ENCODE assay signal across 1 cellular context in genomic region chr21:41974752-41975053, GRCh38.
TF ChIP-seq lines count a peak whose summit lies in the region.

No MANE protein-coding gene starts in this region.

TF ChIP-seq in HepG2, 621 proteins besides CTCF, POLR2A, EP300 and RAD21 (continued from another document):
- TF ChIP-seq ERF (CRISPR knock-in tag; IDR thresholded peaks at IDR 0.05) (no peak), POGZ (CRISPR knock-in tag; IDR thresholded peaks at IDR 0.05) (no peak), TOE1 (CRISPR knock-in tag; IDR thresholded peaks at IDR 0.05) (no peak), ZNF737 (CRISPR knock-in tag; IDR thresholded peaks at IDR 0.05; ENCODE audit: borderline replicate concordance) (no peak), U2AF1 (optimal IDR thresholded peaks at IDR 0.05; ENCODE audit: low read depth, low read length) (no peak), ZNF878 (CRISPR knock-in tag; IDR thresholded peaks at IDR 0.05) (no peak), ZNF850 (CRISPR knock-in tag; conservative IDR thresholded peaks at IDR 0.05) (no peak), ZBTB37 (CRISPR knock-in tag; IDR thresholded peaks at IDR 0.05) (no peak)
